In the genomic region with DNA sequence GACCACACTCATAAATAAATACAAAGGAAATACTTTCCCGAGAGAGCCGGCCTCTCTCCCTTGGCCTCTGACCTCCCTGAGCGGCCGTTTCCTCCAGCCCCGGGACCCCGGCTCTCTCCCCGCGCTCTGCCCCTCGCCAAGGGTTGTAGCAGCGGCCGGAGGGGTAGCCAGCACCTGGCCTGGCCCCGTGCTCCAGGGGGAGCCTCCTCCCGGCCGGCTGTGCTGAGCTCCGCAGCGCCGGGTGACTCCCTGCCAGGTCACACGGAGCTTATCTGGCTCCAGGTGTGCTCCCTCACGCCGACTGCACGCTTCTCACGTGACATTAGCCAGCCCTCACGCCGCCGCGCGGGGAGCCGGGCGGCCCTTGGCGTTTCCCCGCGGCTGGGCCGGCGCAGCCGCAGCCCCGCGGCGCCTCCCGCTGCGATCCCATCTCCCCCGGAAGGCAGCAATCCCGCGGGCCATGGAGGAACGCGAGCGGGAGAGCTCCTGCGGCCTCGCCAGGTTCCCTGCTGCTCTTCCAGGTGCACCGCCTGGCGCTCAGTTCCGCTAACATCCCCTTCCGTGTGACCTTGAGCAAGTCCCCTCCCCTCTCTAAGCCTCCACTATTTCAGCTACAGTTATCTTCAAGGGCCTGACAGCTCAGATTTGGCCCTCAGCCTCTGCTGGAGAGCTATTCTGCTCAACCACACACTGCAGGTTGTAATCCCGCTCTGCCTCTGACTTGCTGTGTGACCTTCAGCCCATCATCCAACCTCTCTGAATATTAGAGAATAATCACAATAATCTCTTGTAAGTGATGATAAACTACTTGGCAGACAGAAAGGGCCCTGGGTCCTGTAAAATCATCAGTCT, we compare ENCODE assay signal across 1 cellular context.
TF ChIP-seq lines count a peak whose summit lies in the region.

No MANE protein-coding gene starts in this region.

TF ChIP-seq in HEK293, 187 proteins besides CTCF, POLR2A, EP300 and RAD21 (continued from another document):
- TF ChIP-seq, protein P1, sequence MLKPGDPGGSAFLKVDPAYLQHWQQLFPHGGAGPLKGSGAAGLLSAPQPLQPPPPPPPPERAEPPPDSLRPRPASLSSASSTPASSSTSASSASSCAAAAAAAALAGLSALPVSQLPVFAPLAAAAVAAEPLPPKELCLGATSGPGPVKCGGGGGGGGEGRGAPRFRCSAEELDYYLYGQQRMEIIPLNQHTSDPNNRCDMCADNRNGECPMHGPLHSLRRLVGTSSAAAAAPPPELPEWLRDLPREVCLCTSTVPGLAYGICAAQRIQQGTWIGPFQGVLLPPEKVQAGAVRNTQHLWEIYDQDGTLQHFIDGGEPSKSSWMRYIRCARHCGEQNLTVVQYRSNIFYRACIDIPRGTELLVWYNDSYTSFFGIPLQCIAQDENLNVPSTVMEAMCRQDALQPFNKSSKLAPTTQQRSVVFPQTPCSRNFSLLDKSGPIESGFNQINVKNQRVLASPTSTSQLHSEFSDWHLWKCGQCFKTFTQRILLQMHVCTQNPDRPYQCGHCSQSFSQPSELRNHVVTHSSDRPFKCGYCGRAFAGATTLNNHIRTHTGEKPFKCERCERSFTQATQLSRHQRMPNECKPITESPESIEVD (tag by site-specific recombination; IDR thresholded peaks at IDR 0.05), result no peak
- TF ChIP-seq SP3 (tag by site-specific recombination; IDR thresholded peaks at IDR 0.05) (no peak; the same call in 1 of the 2 replicates), IKZF3 (tag by site-specific recombination; IDR thresholded peaks at IDR 0.05) (peak; percentile 97), ZNF501 (tag by site-specific recombination; IDR thresholded peaks at IDR 0.05) (no peak), GLI4 (tag by site-specific recombination; IDR thresholded peaks at IDR 0.05) (no peak; the same call in 1 of the 2 replicates), GLIS2 (tag by site-specific recombination; IDR thresholded peaks at IDR 0.05) (peak; percentile 94), ZFP37 (tag by site-specific recombination; IDR thresholded peaks at IDR 0.05) (no peak), ZNF24 (tag by site-specific recombination; IDR thresholded peaks at IDR 0.05) (0 out of 2 replicates have a peak, but pooled peaks have one; percentile 48), SALL2 (tag by site-specific recombination; IDR thresholded peaks at IDR 0.05; ENCODE audit: borderline replicate concordance) (no peak)
- TF ChIP-seq, protein P2, sequence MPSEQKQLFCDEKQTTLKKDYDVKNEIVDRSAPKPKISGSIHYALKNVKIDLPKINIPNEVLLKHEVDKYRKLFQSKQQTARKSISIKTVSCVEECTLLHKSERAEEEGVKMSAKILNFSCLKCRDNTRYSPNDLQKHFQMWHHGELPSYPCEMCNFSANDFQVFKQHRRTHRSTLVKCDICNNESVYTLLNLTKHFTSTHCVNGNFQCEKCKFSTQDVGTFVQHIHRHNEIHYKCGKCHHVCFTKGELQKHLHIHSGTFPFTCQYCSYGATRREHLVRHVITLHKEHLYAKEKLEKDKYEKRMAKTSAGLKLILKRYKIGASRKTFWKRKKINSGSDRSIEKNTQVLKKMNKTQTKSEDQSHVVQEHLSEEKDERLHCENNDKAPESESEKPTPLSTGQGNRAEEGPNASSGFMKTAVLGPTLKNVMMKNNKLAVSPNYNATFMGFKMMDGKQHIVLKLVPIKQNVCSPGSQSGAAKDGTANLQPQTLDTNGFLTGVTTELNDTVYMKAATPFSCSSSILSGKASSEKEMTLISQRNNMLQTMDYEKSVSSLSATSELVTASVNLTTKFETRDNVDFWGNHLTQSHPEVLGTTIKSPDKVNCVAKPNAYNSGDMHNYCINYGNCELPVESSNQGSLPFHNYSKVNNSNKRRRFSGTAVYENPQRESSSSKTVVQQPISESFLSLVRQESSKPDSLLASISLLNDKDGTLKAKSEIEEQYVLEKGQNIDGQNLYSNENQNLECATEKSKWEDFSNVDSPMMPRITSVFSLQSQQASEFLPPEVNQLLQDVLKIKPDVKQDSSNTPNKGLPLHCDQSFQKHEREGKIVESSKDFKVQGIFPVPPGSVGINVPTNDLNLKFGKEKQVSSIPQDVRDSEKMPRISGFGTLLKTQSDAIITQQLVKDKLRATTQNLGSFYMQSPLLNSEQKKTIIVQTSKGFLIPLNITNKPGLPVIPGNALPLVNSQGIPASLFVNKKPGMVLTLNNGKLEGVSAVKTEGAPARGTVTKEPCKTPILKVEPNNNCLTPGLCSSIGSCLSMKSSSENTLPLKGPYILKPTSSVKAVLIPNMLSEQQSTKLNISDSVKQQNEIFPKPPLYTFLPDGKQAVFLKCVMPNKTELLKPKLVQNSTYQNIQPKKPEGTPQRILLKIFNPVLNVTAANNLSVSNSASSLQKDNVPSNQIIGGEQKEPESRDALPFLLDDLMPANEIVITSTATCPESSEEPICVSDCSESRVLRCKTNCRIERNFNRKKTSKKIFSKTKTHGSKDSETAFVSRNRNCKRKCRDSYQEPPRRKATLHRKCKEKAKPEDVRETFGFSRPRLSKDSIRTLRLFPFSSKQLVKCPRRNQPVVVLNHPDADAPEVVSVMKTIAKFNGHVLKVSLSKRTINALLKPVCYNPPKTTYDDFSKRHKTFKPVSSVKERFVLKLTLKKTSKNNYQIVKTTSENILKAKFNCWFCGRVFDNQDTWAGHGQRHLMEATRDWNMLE (tag by site-specific recombination; conservative IDR thresholded peaks at IDR 0.05; ENCODE audit: low read depth), result no peak
- TF ChIP-seq, protein P3, sequence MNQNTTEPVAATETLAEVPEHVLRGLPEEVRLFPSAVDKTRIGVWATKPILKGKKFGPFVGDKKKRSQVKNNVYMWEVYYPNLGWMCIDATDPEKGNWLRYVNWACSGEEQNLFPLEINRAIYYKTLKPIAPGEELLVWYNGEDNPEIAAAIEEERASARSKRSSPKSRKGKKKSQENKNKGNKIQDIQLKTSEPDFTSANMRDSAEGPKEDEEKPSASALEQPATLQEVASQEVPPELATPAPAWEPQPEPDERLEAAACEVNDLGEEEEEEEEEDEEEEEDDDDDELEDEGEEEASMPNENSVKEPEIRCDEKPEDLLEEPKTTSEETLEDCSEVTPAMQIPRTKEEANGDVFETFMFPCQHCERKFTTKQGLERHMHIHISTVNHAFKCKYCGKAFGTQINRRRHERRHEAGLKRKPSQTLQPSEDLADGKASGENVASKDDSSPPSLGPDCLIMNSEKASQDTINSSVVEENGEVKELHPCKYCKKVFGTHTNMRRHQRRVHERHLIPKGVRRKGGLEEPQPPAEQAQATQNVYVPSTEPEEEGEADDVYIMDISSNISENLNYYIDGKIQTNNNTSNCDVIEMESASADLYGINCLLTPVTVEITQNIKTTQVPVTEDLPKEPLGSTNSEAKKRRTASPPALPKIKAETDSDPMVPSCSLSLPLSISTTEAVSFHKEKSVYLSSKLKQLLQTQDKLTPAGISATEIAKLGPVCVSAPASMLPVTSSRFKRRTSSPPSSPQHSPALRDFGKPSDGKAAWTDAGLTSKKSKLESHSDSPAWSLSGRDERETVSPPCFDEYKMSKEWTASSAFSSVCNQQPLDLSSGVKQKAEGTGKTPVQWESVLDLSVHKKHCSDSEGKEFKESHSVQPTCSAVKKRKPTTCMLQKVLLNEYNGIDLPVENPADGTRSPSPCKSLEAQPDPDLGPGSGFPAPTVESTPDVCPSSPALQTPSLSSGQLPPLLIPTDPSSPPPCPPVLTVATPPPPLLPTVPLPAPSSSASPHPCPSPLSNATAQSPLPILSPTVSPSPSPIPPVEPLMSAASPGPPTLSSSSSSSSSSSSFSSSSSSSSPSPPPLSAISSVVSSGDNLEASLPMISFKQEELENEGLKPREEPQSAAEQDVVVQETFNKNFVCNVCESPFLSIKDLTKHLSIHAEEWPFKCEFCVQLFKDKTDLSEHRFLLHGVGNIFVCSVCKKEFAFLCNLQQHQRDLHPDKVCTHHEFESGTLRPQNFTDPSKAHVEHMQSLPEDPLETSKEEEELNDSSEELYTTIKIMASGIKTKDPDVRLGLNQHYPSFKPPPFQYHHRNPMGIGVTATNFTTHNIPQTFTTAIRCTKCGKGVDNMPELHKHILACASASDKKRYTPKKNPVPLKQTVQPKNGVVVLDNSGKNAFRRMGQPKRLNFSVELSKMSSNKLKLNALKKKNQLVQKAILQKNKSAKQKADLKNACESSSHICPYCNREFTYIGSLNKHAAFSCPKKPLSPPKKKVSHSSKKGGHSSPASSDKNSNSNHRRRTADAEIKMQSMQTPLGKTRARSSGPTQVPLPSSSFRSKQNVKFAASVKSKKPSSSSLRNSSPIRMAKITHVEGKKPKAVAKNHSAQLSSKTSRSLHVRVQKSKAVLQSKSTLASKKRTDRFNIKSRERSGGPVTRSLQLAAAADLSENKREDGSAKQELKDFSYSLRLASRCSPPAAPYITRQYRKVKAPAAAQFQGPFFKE (tag by site-specific recombination; IDR thresholded peaks at IDR 0.05; ENCODE audit: borderline replicate concordance), result no peak
- TF ChIP-seq, protein P4, sequence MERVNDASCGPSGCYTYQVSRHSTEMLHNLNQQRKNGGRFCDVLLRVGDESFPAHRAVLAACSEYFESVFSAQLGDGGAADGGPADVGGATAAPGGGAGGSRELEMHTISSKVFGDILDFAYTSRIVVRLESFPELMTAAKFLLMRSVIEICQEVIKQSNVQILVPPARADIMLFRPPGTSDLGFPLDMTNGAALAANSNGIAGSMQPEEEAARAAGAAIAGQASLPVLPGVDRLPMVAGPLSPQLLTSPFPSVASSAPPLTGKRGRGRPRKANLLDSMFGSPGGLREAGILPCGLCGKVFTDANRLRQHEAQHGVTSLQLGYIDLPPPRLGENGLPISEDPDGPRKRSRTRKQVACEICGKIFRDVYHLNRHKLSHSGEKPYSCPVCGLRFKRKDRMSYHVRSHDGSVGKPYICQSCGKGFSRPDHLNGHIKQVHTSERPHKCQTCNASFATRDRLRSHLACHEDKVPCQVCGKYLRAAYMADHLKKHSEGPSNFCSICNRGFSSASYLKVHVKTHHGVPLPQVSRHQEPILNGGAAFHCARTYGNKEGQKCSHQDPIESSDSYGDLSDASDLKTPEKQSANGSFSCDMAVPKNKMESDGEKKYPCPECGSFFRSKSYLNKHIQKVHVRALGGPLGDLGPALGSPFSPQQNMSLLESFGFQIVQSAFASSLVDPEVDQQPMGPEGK (tag by site-specific recombination; IDR thresholded peaks at IDR 0.05), result peak; percentile 61; the same call in 1 of the 2 replicates
